Comparison of ENCODE assay signal across 1 cellular context in the genomic region with DNA sequence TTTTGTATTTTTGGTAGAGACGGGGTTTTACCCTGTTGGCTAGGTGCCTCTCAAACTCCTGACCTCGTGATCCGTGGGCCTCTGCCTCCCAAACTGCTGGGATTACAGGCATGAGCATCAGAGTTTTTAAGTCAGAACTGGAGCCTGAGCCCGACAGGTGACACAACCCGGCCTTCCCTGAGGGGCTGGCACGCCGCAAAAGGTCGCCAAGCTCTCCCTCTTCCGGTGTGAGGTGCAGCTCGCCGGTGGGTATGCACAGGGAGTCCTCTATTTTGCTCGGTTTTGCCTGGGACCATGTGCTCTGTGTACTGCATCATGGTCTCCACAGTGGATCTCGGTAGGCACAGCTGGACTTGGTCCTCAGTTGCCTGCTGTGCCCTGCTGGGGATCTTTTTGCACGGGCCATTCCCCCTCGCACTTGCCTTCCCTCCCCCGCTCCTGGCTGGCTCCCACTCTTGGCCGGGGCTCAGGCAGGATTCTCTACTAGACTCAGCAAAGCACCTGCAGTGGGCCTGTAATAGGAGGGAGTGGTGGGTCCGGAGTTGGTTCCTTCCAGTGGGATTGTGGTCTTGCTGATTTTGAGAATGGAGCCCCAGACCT.
TF ChIP-seq lines count a peak whose summit lies in the region.

No MANE protein-coding gene starts in this region.

TF ChIP-seq in GM23338, 12 proteins besides CTCF, POLR2A, EP300 and RAD21 (continued from another document):
- TF ChIP-seq ZNF462 (CRISPR knock-in tag; IDR thresholded peaks at IDR 0.05) = no peak
- no peak for TF ChIP-seq REST (IDR thresholded peaks at IDR 0.05; ENCODE audit: unreplicated experiment)
- no peak for TF ChIP-seq EZH2phosphoT487 (IDR thresholded peaks at IDR 0.05; ENCODE audit: unreplicated experiment)
- no peak for TF ChIP-seq STAT1 (IDR thresholded peaks at IDR 0.05; ENCODE audit: unreplicated experiment)
- no peak for TF ChIP-seq NANOG (IDR thresholded peaks at IDR 0.05; ENCODE audit: borderline replicate concordance)
- no peak for TF ChIP-seq ZNF331 (CRISPR knock-in tag; IDR thresholded peaks at IDR 0.05; ENCODE audit: low read depth)
- TF ChIP-seq EZH2 (IDR thresholded peaks at IDR 0.05; ENCODE audit: low read depth, unreplicated experiment) = no peak
